In the genomic region with DNA sequence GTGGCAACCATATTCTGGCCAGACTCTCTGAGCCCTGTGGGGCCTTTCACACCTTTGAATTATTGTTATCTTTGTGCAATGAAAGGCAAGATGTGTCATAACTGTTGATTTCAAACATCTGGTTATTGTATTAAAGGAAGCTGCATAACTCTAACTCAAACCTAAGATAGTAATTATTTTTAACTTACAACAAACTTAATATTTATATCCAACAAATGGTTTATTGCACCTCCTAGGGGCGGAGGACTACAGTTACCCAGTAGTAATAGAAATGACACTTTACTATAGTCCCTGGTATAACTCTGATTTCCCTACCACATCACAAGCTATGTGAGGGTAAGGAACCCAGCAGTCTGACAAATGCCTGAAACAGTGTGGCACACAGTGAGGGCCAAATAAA, we compare ENCODE assay signal across 18 cellular contexts.
"Had no signal": no experiment of that assay in that cellular context is flagged by ENCODE, and none has a peak within 500 bp of the region (broad histone marks: within the 10 kb centered on the region; RNA-seq: fewer than 3 reads in every experiment).

No MANE protein-coding gene starts in this region.

- H3K36me3 ChIP-seq: tibial artery had no signal

- H3K9me3 ChIP-seq: tibial artery had no signal

- DNase-seq: activated B cell treated with CpG ODN at 0.5 μM for 24 hours; activated CD4-positive, alpha-beta memory T cell treated with anti-CD3 and anti-CD28 coated beads for 36 hours; activated CD4-positive, alpha-beta T cell treated with anti-CD3 and anti-CD28 coated beads for 48 hours; activated naive CD4-positive, alpha-beta T cell treated with Interleukin-2 at 50 U/mL for 16 hours; activated naive CD8-positive, alpha-beta T cell treated with anti-CD3 and anti-CD28 coated beads for 36 hours; activated T-cell treated with anti-CD3 and anti-CD28 coated beads, Interleukin-2, amount 50 U/mL, for 48 hours; amniotic stem cell; erythroblast; foreskin keratinocyte; hippocampal formation; naive B cell; occipital lobe; small intestine; stimulated activated CD4-positive, alpha-beta T cell treated with anti-CD3 and anti-CD28 coated beads, Interleukin-2, amount 100 ng/mL, for 24 hours; stimulated activated naive CD8-positive, alpha-beta T cell treated with anti-CD3 and anti-CD28 coated beads, Interleukin-15, amount 100 ng/mL, for 72 hours; T-helper 1 cell; T-helper 9 cell; tibial artery had no signal

- H3K27me3 ChIP-seq: foreskin keratinocyte, tibial artery had no signal

- H3K4me1 ChIP-seq: foreskin keratinocyte, tibial artery had no signal

- H3K4me3 ChIP-seq: tibial artery had no signal

- H3K27ac ChIP-seq: foreskin keratinocyte, tibial artery had no signal
